In the genomic region with DNA sequence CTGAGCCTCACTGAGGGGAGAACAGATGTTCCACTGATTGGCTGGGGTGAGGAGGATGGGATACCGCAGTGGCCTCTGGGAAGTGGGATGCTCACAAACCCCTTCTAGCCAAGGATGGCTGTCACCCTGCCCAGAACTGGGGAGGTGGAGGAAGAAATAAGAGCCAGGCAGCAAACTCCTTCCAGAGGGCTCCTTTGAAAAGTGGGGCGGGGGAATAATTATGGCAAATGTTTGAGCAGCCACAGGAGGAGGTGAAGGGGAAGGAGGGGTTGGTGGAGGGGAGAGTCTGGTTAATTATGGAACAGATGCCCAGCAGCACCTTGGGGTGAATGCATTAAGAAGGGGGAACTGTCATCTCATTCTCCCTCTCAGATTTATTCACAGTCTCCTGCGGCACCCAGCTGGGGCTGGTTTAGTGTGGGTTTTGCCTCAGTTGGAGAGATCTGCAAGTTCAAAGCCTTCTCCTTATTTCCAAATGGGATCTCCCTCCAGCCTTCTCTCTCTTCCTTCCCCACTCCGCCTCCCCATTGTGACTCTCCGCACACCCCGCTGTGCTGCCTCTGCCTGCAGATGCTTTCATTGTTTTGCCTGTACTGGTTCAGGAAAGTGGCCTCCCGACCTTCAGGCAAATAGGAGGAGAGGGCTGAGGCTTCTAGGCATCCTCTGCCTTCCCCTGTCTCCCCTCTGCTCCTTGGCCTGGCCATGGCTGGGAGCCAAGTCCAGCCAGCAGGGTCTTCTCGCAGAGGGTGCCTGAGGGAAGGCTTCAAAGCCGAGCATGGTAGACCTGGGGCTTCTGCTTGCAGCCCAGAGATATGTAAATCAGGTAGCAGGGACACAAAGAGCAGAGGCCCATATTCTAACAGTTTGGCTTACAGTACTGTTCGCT, we compare ENCODE assay signal across 11 cellular contexts.
DNase-seq lines count a peak whose midpoint lies in the region; ATAC-seq lines count a peak whose summit lies in the region.
"Had no signal": no experiment of that assay in that cellular context is flagged by ENCODE, and none has a peak within 500 bp of the region (broad histone marks: within the 10 kb centered on the region; RNA-seq: fewer than 3 reads in every experiment).

No MANE protein-coding gene starts in this region.

- peak overlapping the region; percentile 92 for H3K27ac ChIP-seq in HUES48 (ENCODE audit: low read depth, low read length)
- H3K27ac ChIP-seq: right lobe of liver, stomach had no signal

- 0 out of 2 replicates have a peak overlapping the region, but pooled peaks have one; percentile 24 for H3K4me3 ChIP-seq in HUES48 (ENCODE audit: low read depth, low read length)
- H3K4me3 ChIP-seq: right lobe of liver, stomach had no signal

- no peaks in the 10 kb centered on the region for H3K9me3 Mint-ChIP-seq in memory B cell

- H3K27me3 ChIP-seq in HUES48 (ENCODE audit: control insufficient read depth, insufficient read depth, low read length): no peaks in the 10 kb centered on the region
- H3K27me3 ChIP-seq: right lobe of liver had no signal

- H3K27ac Mint-ChIP-seq in memory B cell: peak overlapping the region; percentile 88

- peak overlapping the region; percentile 37 for H3K4me3 Mint-ChIP-seq in memory B cell

- H3K4me1 ChIP-seq in HUES48 (ENCODE audit: control insufficient read depth, insufficient read depth, low read length): peaks cover 30% of the 10 kb centered on the region
- H3K4me1 ChIP-seq: right lobe of liver, stomach had no signal

- H3K4me1 Mint-ChIP-seq in memory B cell: peaks cover 18% of the 10 kb centered on the region

- H3K36me3 Mint-ChIP-seq in memory B cell: no peaks in the 10 kb centered on the region

- DNase-seq in memory B cell (ENCODE audit: low spot score in 2 of 2): peak in 1 of 2 donors; percentile 10
- DNase-seq in amygdala (lab: John Stamatoyannopoulos, UW): no peak
- DNase-seq in activated CD4-positive, CD25-positive, alpha-beta regulatory T cell (lab: John Stamatoyannopoulos, UW): no peak
- DNase-seq in Right ventricle myocardium superior: no peak
- no peak for DNase-seq in NCI-H2029 (lab: John Stamatoyannopoulos, UW)
- DNase-seq: DND-41, right lobe of liver, stomach had no signal

- no peak overlapping the region for H3K9ac ChIP-seq in HUES48 (ENCODE audit: low read depth, low read length)

- intact Hi-C loops in Right ventricle myocardium superior (cut with DNase I): no loop called here

- no peaks in the 10 kb centered on the region for H3K9me3 ChIP-seq in HUES48 (ENCODE audit: control insufficient read depth, insufficient read depth, low read length)
- H3K9me3 ChIP-seq: right lobe of liver, stomach had no signal

- H3K36me3 ChIP-seq in HUES48 (ENCODE audit: control insufficient read depth, insufficient read depth, low read length): no peaks in the 10 kb centered on the region
- H3K36me3 ChIP-seq: right lobe of liver, stomach had no signal

- ATAC-seq in GM19025 (IDR thresholded peaks at IDR 0.05; ENCODE audit: low read depth, unreplicated experiment) (peak; percentile 65), HG02623 (IDR thresholded peaks at IDR 0.05; ENCODE audit: unreplicated experiment) (peak; percentile 48), memory B cell (ENCODE audit: low read depth) (peak; percentile 71), Right ventricle myocardium superior (ENCODE audit: poor library complexity) (no peak)
- ATAC-seq: right lobe of liver had no signal

- H3K27me3 Mint-ChIP-seq in memory B cell: no peaks in the 10 kb centered on the region
